Comparison of ENCODE assay signal across 9 cellular contexts in the genomic region with DNA sequence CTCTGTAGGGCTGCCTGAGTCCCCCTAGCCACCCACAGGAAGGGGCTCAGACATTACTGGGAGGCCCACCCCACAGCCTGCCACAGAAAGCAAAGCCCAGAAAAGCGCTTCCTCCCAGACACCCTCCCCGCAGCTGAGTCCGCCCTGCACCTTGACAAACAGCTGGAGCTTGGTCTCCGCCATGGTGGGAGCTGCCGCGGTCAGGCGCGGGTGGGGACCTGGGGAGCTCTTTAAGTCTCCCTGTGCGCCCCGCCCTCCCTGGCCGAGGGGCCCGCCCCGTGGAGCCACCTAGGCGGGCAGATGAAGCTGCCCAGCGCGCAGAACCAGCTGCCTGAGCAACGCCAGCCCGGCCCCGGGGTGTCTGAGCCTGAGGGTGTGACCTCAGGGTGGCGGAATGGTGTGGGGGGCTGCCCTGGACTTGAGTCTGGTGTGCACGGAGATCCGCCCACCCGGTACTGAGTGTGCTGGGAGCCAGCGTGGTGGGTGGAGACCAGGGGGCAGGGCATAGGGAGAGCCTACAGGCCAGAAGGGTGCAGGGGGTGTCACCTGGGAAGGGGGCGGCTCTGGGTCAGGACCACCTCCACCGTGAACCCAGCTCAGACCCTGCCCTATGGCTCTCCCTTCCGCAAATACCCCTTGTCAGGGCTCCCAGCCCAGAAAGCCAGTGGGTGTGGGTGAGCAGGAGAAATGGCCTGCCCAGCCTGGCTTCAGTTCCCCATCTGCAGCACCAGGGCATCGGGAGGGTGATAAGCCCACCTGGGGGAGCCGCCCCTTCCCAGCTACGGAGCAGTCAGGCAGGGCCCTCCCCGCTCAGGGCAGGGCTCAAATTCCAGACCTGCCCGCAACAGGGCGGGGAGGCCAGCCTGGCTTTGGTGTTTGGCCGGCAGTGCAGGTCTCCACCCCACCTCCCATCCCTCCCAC. TPM values are rescaled to one million over a fixed set of nuclear protein-coding genes. Genes with fewer than 3 reads are reported as not detected.
DNase-seq lines count a peak whose midpoint lies in the region; ATAC-seq and TF ChIP-seq lines count a peak whose summit lies in the region.
"Had no signal": no experiment of that assay in that cellular context is flagged by ENCODE, and none has a peak within 500 bp of the region (broad histone marks: within the 10 kb centered on the region; RNA-seq: fewer than 3 reads in every experiment).

A gene with protein sequence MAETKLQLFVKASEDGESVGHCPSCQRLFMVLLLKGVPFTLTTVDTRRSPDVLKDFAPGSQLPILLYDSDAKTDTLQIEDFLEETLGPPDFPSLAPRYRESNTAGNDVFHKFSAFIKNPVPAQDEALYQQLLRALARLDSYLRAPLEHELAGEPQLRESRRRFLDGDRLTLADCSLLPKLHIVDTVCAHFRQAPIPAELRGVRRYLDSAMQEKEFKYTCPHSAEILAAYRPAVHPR (minus strand): TSS at position 208 of the 921 bp plus-strand sequence. CDS start 25 bp downstream, at position 183.

- H3K36me3 ChIP-seq in H7 (replicated peaks; ENCODE audit: control insufficient read depth, insufficient read depth, low read length) (peaks cover 2% of the 10 kb centered on the region), RWPE2 (ENCODE audit: low read depth) (peaks cover 4% of the 10 kb centered on the region; the same call in 1 of the 2 replicates), brain microvascular endothelial cell (replicated peaks) (no peaks in the 10 kb centered on the region)
- H3K36me3 ChIP-seq: right lobe of liver had no signal

- in situ Hi-C loops in brain microvascular endothelial cell (cut with HindIII; ENCODE audit: low pct_ligation_motif_present, low sequenced_read_pairs), result no loop called here

- ATAC-seq in RWPE2 (ENCODE audit: low read depth) (peak; percentile 55), HG03342 (IDR thresholded peaks at IDR 0.05; ENCODE audit: unreplicated experiment) (no peak)
- peak; percentile 26 to 36 for ATAC-seq in naive thymus-derived CD8-positive, alpha-beta T cell

- no peaks in the 10 kb centered on the region for H3K9me3 Mint-ChIP-seq in naive thymus-derived CD8-positive, alpha-beta T cell
- H3K9me3 Mint-ChIP-seq in glutamatergic neuron (ENCODE audit: unreplicated experiment), result peaks cover 5% of the 10 kb centered on the region

- DNase-seq in H7 (peak; percentile 95), RWPE2 (ENCODE audit: low spot score) (no peak), brain microvascular endothelial cell (no peak), hepatic stellate cell (ENCODE audit: low spot score) (no peak), glutamatergic neuron (no peak)
- DNase-seq in naive thymus-derived CD8-positive, alpha-beta T cell, result peak; percentile 27 to 77 (median 54)
- DNase-seq: right lobe of liver had no signal

- no peaks in the 10 kb centered on the region for H3K27me3 Mint-ChIP-seq in naive thymus-derived CD8-positive, alpha-beta T cell
- peaks cover 3% of the 10 kb centered on the region for H3K27me3 Mint-ChIP-seq in glutamatergic neuron (ENCODE audit: unreplicated experiment)

- peak within 1 kb of the TSS; percentile 28; the same call in 1 of the 2 replicates for H3K4me3 ChIP-seq in H7 (ENCODE audit: insufficient read depth, low read depth, low read length)
- H3K4me3 ChIP-seq in RWPE2 (ENCODE audit: severe bottlenecking), result peak within 1 kb of the TSS; percentile 17
- H3K4me3 ChIP-seq in brain microvascular endothelial cell (ENCODE audit: low read depth, low read length), result peak within 1 kb of the TSS; percentile 17
- H3K4me3 ChIP-seq: right lobe of liver had no signal

- peaks cover 22% of the 10 kb centered on the region for H3K4me1 ChIP-seq in RWPE2 (ENCODE audit: insufficient read depth, poor library complexity, severe bottlenecking)

- H3K36me3 Mint-ChIP-seq in naive thymus-derived CD8-positive, alpha-beta T cell, result peaks cover 0 to 5% (median 2%) of the 10 kb centered on the region in 3 donors
- no peaks in the 10 kb centered on the region for H3K36me3 Mint-ChIP-seq in glutamatergic neuron (ENCODE audit: unreplicated experiment)

- H3K4me1 Mint-ChIP-seq in naive thymus-derived CD8-positive, alpha-beta T cell, result peaks cover 18 to 55% (median 52%) of the 10 kb centered on the region in 4 donors
- H3K4me1 Mint-ChIP-seq in glutamatergic neuron (ENCODE audit: low read depth, unreplicated experiment), result peaks cover 6% of the 10 kb centered on the region

- peak within 1 kb of the TSS; percentile 69 to 98 (median 90) for H3K27ac Mint-ChIP-seq in naive thymus-derived CD8-positive, alpha-beta T cell
- no peak within 1 kb of the TSS for H3K27ac Mint-ChIP-seq in glutamatergic neuron (ENCODE audit: unreplicated experiment)

- H3K4me3 Mint-ChIP-seq in naive thymus-derived CD8-positive, alpha-beta T cell, result peak within 1 kb of the TSS; percentile 67 to 88 (median 78)
- H3K4me3 Mint-ChIP-seq in glutamatergic neuron (ENCODE audit: unreplicated experiment), result no peak within 1 kb of the TSS

- H3K27me3 ChIP-seq in H7 (ENCODE audit: control insufficient read depth, insufficient read depth, low read length), result no peaks in the 10 kb centered on the region
- no peaks in the 10 kb centered on the region for H3K27me3 ChIP-seq in RWPE2 (ENCODE audit: insufficient read depth, poor library complexity, severe bottlenecking)
- no peaks in the 10 kb centered on the region for H3K27me3 ChIP-seq in brain microvascular endothelial cell (replicated peaks)
- H3K27me3 ChIP-seq: right lobe of liver had no signal

- H3K27ac ChIP-seq in RWPE2 (ENCODE audit: poor library complexity, severe bottlenecking) (peak within 1 kb of the TSS; percentile 55), brain microvascular endothelial cell (no peak within 1 kb of the TSS)

- POLR2A ChIA-PET in naive thymus-derived CD8-positive, alpha-beta T cell (lab: Charles Lee), result interaction anchor here (0.6 to 9.3 kb wide), 21 partner anchors 8 to 525 kb away, joined by 3 to 113 read pairs (median 4); a partner anchor contains a TSS

- TF ChIP-seq CTCF in RWPE2 (IDR thresholded peaks at IDR 0.05; ENCODE audit: poor library complexity, severe bottlenecking) (no peak), brain microvascular endothelial cell (IDR thresholded peaks at IDR 0.05; ENCODE audit: low read depth, low read length, missing control alignments) (no peak), glutamatergic neuron (IDR thresholded peaks at IDR 0.05; ENCODE audit: partially characterized antibody, unreplicated experiment) (no peak)

- H3K9me3 ChIP-seq in RWPE2 (ENCODE audit: severe bottlenecking), result no peaks in the 10 kb centered on the region
- H3K9me3 ChIP-seq: right lobe of liver had no signal

RNA-seq across cellular contexts. Expression of the gene that starts here (rescaled TPM):
- total RNA-seq in H7 (2014; rRNA removed; shearing (Covaris generic)), result not detected in 2 replicates
- total RNA-seq in naive thymus-derived CD8-positive, alpha-beta T cell, result 10 to 100 TPM; 11.1 to 13.5 TPM
- polyA plus RNA-seq in naive thymus-derived CD8-positive, alpha-beta T cell, result 10 to 100 TPM in 2 of 3 donors, 1 to 10 TPM in 1; 7.0 to 30.2 (median 16.9) TPM
- not detected for total RNA-seq in glutamatergic neuron (ENCODE audit: unreplicated experiment)
- total RNA-seq: SK-MEL-5 had no signal

Comparison
In these comparisons a context has a peak if more than half of its experiments do, and no peak if none do; other contexts are left out.
1. RNA of the gene that starts here (total RNA-seq): 11.1 to 13.5 TPM in naive thymus-derived CD8-positive, alpha-beta T cell; not detected in H7 and not detected in glutamatergic neuron (single experiment); every median in the first group is over 10 times any median in the second.
2. Peak in DNase-seq and H3K4me3 ChIP-seq in H7; RNA of the gene not detected or under 1 TPM.
3. DNase-seq: peak in naive thymus-derived CD8-positive, alpha-beta T cell (10 of 10); none in RWPE2 (single experiment), brain microvascular endothelial cell (single experiment), hepatic stellate cell (single experiment) and glutamatergic neuron (single experiment).
4. Peak in every context shown above with its lines, with median percentiles within 50 percentile points of each other: H3K4me3 ChIP-seq.